23 cellular contexts compared by ENCODE assay signal in the genomic region with DNA sequence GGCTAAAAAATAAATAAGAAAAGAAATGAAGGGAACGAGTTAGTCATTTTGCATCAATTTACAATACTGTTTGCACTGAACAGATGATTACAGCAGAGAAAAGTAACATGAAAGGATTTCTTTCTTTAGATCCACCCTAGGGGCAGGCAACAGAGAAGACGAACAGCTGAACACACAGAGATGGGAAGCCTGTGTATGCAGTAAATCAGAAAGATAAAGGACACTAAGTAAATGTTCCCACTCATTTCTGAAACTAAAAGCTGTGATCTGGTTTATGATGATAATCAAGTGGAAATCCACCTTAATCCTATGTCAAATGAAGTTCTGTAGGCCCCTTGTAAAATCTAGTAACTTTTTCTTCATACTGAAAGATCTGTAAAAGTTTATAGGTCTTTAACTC. TPM values are rescaled to one million over a fixed set of nuclear protein-coding genes. Genes with fewer than 3 reads are reported as not detected.
DNase-seq lines count a peak whose midpoint lies in the region; ATAC-seq, FAIRE-seq and TF ChIP-seq lines count a peak whose summit lies in the region.
"Had no signal": no experiment of that assay in that cellular context is flagged by ENCODE, and none has a peak within 500 bp of the region (broad histone marks: within the 10 kb centered on the region; RNA-seq: fewer than 3 reads in every experiment).

No MANE protein-coding gene starts in this region.

- intact Hi-C loops in left cardiac atrium (cut with DNase I), result no loop called here

- peaks cover 3% of the 10 kb centered on the region for H3K27me3 Mint-ChIP-seq in neural progenitor cell (ENCODE audit: insufficient read depth, low read depth)

- H3K9me2 ChIP-seq in hepatocyte (replicated peaks; ENCODE audit: insufficient read depth), result no peaks in the 10 kb centered on the region

- H4K20me1 ChIP-seq in hepatocyte (ENCODE audit: insufficient read depth, poor library complexity, severe bottlenecking), result no peaks in the 10 kb centered on the region
- H4K20me1 ChIP-seq in neural progenitor cell (ENCODE audit: low read depth), result no peaks in the 10 kb centered on the region

- WGBS in hepatocyte (ENCODE audit: low lambda C conversion rate, missing lambda C conversion rate), result 26% methylated on average over 2 of the region's 2 CpGs

- H3K36me3 Mint-ChIP-seq in neural progenitor cell, result no peaks in the 10 kb centered on the region
- H3K36me3 Mint-ChIP-seq: CD8-positive, alpha-beta T cell had no signal

- H3K27ac Mint-ChIP-seq in neural progenitor cell, result no peak overlapping the region
- H3K27ac Mint-ChIP-seq: H9 had no signal

- no peaks in the 10 kb centered on the region for H3K27me3 ChIP-seq in hepatocyte
- H3K27me3 ChIP-seq in neural progenitor cell, result no peaks in the 10 kb centered on the region

- no peaks in the 10 kb centered on the region for H3K4me1 ChIP-seq in hepatocyte (ENCODE audit: insufficient read depth)
- H3K4me1 ChIP-seq in neural progenitor cell, result no peaks in the 10 kb centered on the region
- H3K4me1 ChIP-seq: A549 had no signal

- H3K4me3 Mint-ChIP-seq in neural progenitor cell, result no peak overlapping the region
- H3K4me3 Mint-ChIP-seq: CD8-positive, alpha-beta T cell; H9 had no signal

- no peak for TF ChIP-seq CTCF in D721Med (IDR thresholded peaks at IDR 0.05; ENCODE audit: insufficient read depth, missing control alignments)
- TF ChIP-seq CTCF in hepatocyte (IDR thresholded peaks at IDR 0.05; ENCODE audit: poor library complexity), result no peak
- no peak for TF ChIP-seq CTCF in neural progenitor cell (IDR thresholded peaks at IDR 0.05)

- H3K79me2 ChIP-seq in hepatocyte (no peaks in the 10 kb centered on the region), neural progenitor cell (ENCODE audit: low read depth) (no peaks in the 10 kb centered on the region)

- no peaks in the 10 kb centered on the region for H3K4me1 Mint-ChIP-seq in neural progenitor cell
- H3K4me1 Mint-ChIP-seq: H9 had no signal

- H3K36me3 ChIP-seq in hepatocyte (replicated peaks; ENCODE audit: insufficient read depth, low read depth), result no peaks in the 10 kb centered on the region
- no peaks in the 10 kb centered on the region for H3K36me3 ChIP-seq in neural progenitor cell

- no peak overlapping the region for H3K27ac ChIP-seq in hepatocyte
- no peak overlapping the region for H3K27ac ChIP-seq in neural progenitor cell
- H3K27ac ChIP-seq: A549 had no signal

- H3K9me3 Mint-ChIP-seq in neural progenitor cell, result no peaks in the 10 kb centered on the region
- H3K9me3 Mint-ChIP-seq: CD8-positive, alpha-beta T cell had no signal

- H3K9me3 ChIP-seq in hepatocyte (ENCODE audit: low read depth) (no peaks in the 10 kb centered on the region), neural progenitor cell (ENCODE audit: low read depth) (no peaks in the 10 kb centered on the region)
- H3K9me3 ChIP-seq: A549 had no signal

- H3K4me3 ChIP-seq in hepatocyte (no peak overlapping the region), neural progenitor cell (no peak overlapping the region)
- H3K4me3 ChIP-seq: A549 had no signal

- H3K4me2 ChIP-seq in hepatocyte (no peak overlapping the region), neural progenitor cell (no peak overlapping the region)
- H3K4me2 ChIP-seq: A549 had no signal

- peak; percentile 3 for DNase-seq in NCI-H82 (lab: John Stamatoyannopoulos, UW)
- no peak for DNase-seq in NCI-H82 treated with DMSO at 0.1 percent for 48 hours (lab: John Stamatoyannopoulos, UW; ENCODE audit: unreplicated experiment)
- DNase-seq in D721Med (ENCODE audit: insufficient read length, low spot score), result no peak
- peak; percentile 64 for DNase-seq in NCI-H345 (lab: John Stamatoyannopoulos, UW)
- peak; percentile 15 for DNase-seq in hepatocyte (ENCODE audit: low spot score)
- no peak for DNase-seq in neural progenitor cell (ENCODE audit: low spot score)
- DNase-seq in CD1c-positive myeloid dendritic cell (ENCODE audit: extremely low spot score), result no peak
- no peak for DNase-seq in left cardiac atrium
- DNase-seq: CD8-positive, alpha-beta T cell; GF-D8; H9; KBM-7; NCI-H1417 treated with DMSO at 0.1 percent for 48 hours; NCI-H446 treated with DMSO at 0.1 percent for 48 hours; NK-92 treated with Interleukin-12 subunit alpha and Interleukin-12 subunit beta, amount 100 ng/mL, for 24 hours; Right ventricle myocardium superior; T1000 had no signal

- no peaks in the 10 kb centered on the region for H3F3A ChIP-seq in neural progenitor cell (ENCODE audit: low read depth)

- H2AFZ ChIP-seq in hepatocyte (no peak overlapping the region), neural progenitor cell (replicated peaks) (no peak overlapping the region)

- no peak for ATAC-seq in left cardiac atrium
- ATAC-seq: A549; CD8-positive, alpha-beta T cell; HepG2 had no signal

- H3K9ac ChIP-seq in neural progenitor cell, result no peak overlapping the region

- peak; percentile 74 for FAIRE-seq in D721Med (lab: Jason Lieb, UNC)
- FAIRE-seq: A549, HepG2 had no signal

RNA-seq across cellular contexts. Expression of a gene that starts 54.2 kb away (rescaled TPM):
- total RNA-seq in hepatocyte, result not detected in 2 replicates
- polyA plus RNA-seq in hepatocyte, result not detected in 2 replicates
- not detected in 2 replicates for total RNA-seq in neural progenitor cell (ENCODE audit: low replicate concordance)
- not detected for total RNA-seq in left cardiac atrium
- total RNA-seq: CD8-positive, alpha-beta T cell; Daoy; H9; HepG2; OCI-LY7; Right ventricle myocardium superior; T-helper 1 cell treated with Interleukin-12 subunit alpha and Interleukin-12 subunit beta and Interleukin-4 antibody, amounts not matched to agents 30 ng/mL and 1 ng/mL, for 36 hours had no signal
- polyA plus RNA-seq: A549, BJ, HepG2 had no signal

Comparison
In these comparisons a context has a peak if more than half of its experiments do, and no peak if none do; other contexts are left out.
1. DNase-seq: peak in NCI-H82 (single experiment), NCI-H345 (single experiment) and hepatocyte (single experiment); none in NCI-H82 treated with DMSO at 0.1 percent for 48 hours (single experiment), D721Med (single experiment), neural progenitor cell (single experiment), CD1c-positive myeloid dendritic cell (single experiment) and left cardiac atrium (single experiment).